In genomic region chr1:3618904-3619671, GRCh38 we compare ENCODE assay signal across 9 cellular contexts. TPM values are rescaled to one million over a fixed set of nuclear protein-coding genes. Genes with fewer than 3 reads are reported as not detected.
DNase-seq lines count a peak whose midpoint lies in the region; ATAC-seq and TF ChIP-seq lines count a peak whose summit lies in the region.
"Had no signal": no experiment of that assay in that cellular context is flagged by ENCODE, and none has a peak within 500 bp of the region (broad histone marks: within the 10 kb centered on the region; RNA-seq: fewer than 3 reads in every experiment).

No MANE protein-coding gene starts in this region.

- H3K4me2 ChIP-seq in DND-41 (ENCODE audit: insufficient read depth, low read length) (0 out of 2 replicates have a peak overlapping the region, but pooled peaks have one; percentile 2), fibroblast of lung (ENCODE audit: extremely low read depth, insufficient read depth, low read length) (no peak overlapping the region)

- H3K79me2 ChIP-seq in DND-41 (ENCODE audit: insufficient read depth, low read length) (no peaks in the 10 kb centered on the region; the same call in 1 of the 2 replicates), fibroblast of lung (ENCODE audit: control insufficient read depth, insufficient read depth, low read length) (no peaks in the 10 kb centered on the region)

- no peak overlapping the region for H3K27ac Mint-ChIP-seq in neural crest cell (ENCODE audit: unreplicated experiment)
- peak overlapping the region in 1 of 2 donors; percentile 96 for H3K27ac Mint-ChIP-seq in stimulated activated naive CD8-positive, alpha-beta T cell treated with anti-CD3 and anti-CD28 coated beads, Interleukin-15, amount 100 ng/mL, for 72 hours
- H3K27ac Mint-ChIP-seq: dendritic cell treated with granulocyte-macrophage colony-stimulating factor and Interleukin-4, amounts not matched to agents 40 ng/mL and 50 ng/mL, for 4 days had no signal

- H3K4me3 Mint-ChIP-seq in neural crest cell: peak overlapping the region; percentile 77
- H3K4me3 Mint-ChIP-seq in stimulated activated naive CD8-positive, alpha-beta T cell treated with anti-CD3 and anti-CD28 coated beads, Interleukin-15, amount 100 ng/mL, for 72 hours: peak overlapping the region; percentile 41 to 66
- H3K4me3 Mint-ChIP-seq: dendritic cell treated with granulocyte-macrophage colony-stimulating factor and Interleukin-4, amounts not matched to agents 40 ng/mL and 50 ng/mL, for 4 days had no signal

- peaks cover 19% of the 10 kb centered on the region for H3K4me1 ChIP-seq in DND-41 (ENCODE audit: insufficient read depth, low read length)
- peaks cover 4% of the 10 kb centered on the region for H3K4me1 ChIP-seq in fibroblast of lung (ENCODE audit: control insufficient read depth, extremely low read depth, insufficient read depth, low read length)

- H3K9me3 Mint-ChIP-seq in neural crest cell: no peaks in the 10 kb centered on the region
- H3K9me3 Mint-ChIP-seq in stimulated activated naive CD8-positive, alpha-beta T cell treated with anti-CD3 and anti-CD28 coated beads, Interleukin-15, amount 100 ng/mL, for 72 hours: no peaks in the 10 kb centered on the region
- H3K9me3 Mint-ChIP-seq: dendritic cell treated with granulocyte-macrophage colony-stimulating factor and Interleukin-4, amounts not matched to agents 40 ng/mL and 50 ng/mL, for 4 days had no signal

- DNase-seq in DND-41 (peak; percentile 73), HuH-7 (ENCODE audit: low spot score) (peak; percentile 84), RKO (ENCODE audit: low spot score) (peak; percentile 76), fibroblast of lung (ENCODE audit: low read depth in 2 of 2) (peak; percentile 67 to 79), neural crest cell (ENCODE audit: low read depth, low spot score) (peak; percentile 79)
- peak; percentile 80 to 81 for DNase-seq in activated T-cell treated with anti-CD3 and anti-CD28 coated beads, Interleukin-2, amount 50 U/mL, for 48 hours
- DNase-seq in stimulated activated naive CD8-positive, alpha-beta T cell treated with anti-CD3 and anti-CD28 coated beads, Interleukin-15, amount 100 ng/mL, for 72 hours: peak; percentile 75 to 77

- H3K9ac ChIP-seq in DND-41 (ENCODE audit: low read depth, low read length) (no peak overlapping the region), fibroblast of lung (ENCODE audit: insufficient read depth, low read length) (no peak overlapping the region)

- H3K27ac ChIP-seq in DND-41 (ENCODE audit: low read length) (no peak overlapping the region), fibroblast of lung (ENCODE audit: insufficient read depth, low read length) (no peak overlapping the region)

- H3K4me1 Mint-ChIP-seq in neural crest cell: peaks cover 23% of the 10 kb centered on the region
- peaks cover 40% of the 10 kb centered on the region for H3K4me1 Mint-ChIP-seq in stimulated activated naive CD8-positive, alpha-beta T cell treated with anti-CD3 and anti-CD28 coated beads, Interleukin-15, amount 100 ng/mL, for 72 hours

- H2AFZ ChIP-seq in DND-41 (ENCODE audit: low read depth, low read length) (no peak overlapping the region), fibroblast of lung (ENCODE audit: low read length) (no peak overlapping the region)

- no peak overlapping the region for H3K4me3 ChIP-seq in DND-41 (ENCODE audit: low read depth in 1 of 2, low read length in 2 of 2)
- no peak overlapping the region for H3K4me3 ChIP-seq in fibroblast of lung (replicated peaks in 1 of 4; ENCODE audit: control extremely low read depth in 1 of 4, insufficient read depth in 1 of 4, low read depth in 3 of 4, low read length in 4 of 4)

- H3K36me3 Mint-ChIP-seq in neural crest cell (ENCODE audit: low read depth): no peaks in the 10 kb centered on the region

- H3K9me3 ChIP-seq in DND-41 (ENCODE audit: insufficient read depth, low read length, severe bottlenecking) (no peaks in the 10 kb centered on the region), fibroblast of lung (ENCODE audit: control insufficient read depth, insufficient read depth, low read depth, low read length) (no peaks in the 10 kb centered on the region)

- peaks cover 32% of the 10 kb centered on the region for H3K27me3 Mint-ChIP-seq in neural crest cell (ENCODE audit: low read depth)
- peaks cover under 1% of the 10 kb centered on the region for H3K27me3 Mint-ChIP-seq in stimulated activated naive CD8-positive, alpha-beta T cell treated with anti-CD3 and anti-CD28 coated beads, Interleukin-15, amount 100 ng/mL, for 72 hours

- peaks cover 5% of the 10 kb centered on the region for H4K20me1 ChIP-seq in DND-41 (ENCODE audit: insufficient read depth, low read length)
- H4K20me1 ChIP-seq in fibroblast of lung (ENCODE audit: control insufficient read depth, extremely low read depth, insufficient read depth, low read length): no peaks in the 10 kb centered on the region

- TF ChIP-seq CTCF in DND-41 (IDR thresholded peaks at IDR 0.05; ENCODE audit: borderline replicate concordance, extremely low read depth, low read length, poor library complexity, severe bottlenecking) (peak; percentile 86), fibroblast of lung (conservative IDR thresholded peaks at IDR 0.05 in 1 of 2, IDR thresholded peaks at IDR 0.05 in 1 of 2; ENCODE audit: low read depth in 1 of 2, low read length in 2 of 2) (peak; percentile 80 to 90), neural crest cell (conservative IDR thresholded peaks at IDR 0.05) (peak; percentile 88)

- no peaks in the 10 kb centered on the region for H3K36me3 ChIP-seq in DND-41 (ENCODE audit: insufficient read depth, low read length)
- H3K36me3 ChIP-seq in fibroblast of lung (ENCODE audit: control insufficient read depth, insufficient read depth, low read length): no peaks in the 10 kb centered on the region

- H3K27me3 ChIP-seq in DND-41 (ENCODE audit: insufficient read depth, low read length, poor library complexity) (peaks cover 9% of the 10 kb centered on the region), fibroblast of lung (ENCODE audit: control insufficient read depth, insufficient read depth, low read length) (no peaks in the 10 kb centered on the region)

- ATAC-seq in DND-41 (ENCODE audit: insufficient read depth, low read depth) (peak; percentile 86), HG03442 (IDR thresholded peaks at IDR 0.05; ENCODE audit: unreplicated experiment) (no peak)
- ATAC-seq in stimulated activated naive CD8-positive, alpha-beta T cell treated with anti-CD3 and anti-CD28 coated beads, Interleukin-15, amount 100 ng/mL, for 72 hours: peak; percentile 83

RNA-seq across cellular contexts. Expression of gene TPRG1L, which starts 5.7 kb away (rescaled TPM):
- total RNA-seq in fibroblast of lung (22.3 and 22.9 TPM in 2 replicates), neural crest cell (14.5 and 14.9 TPM in 2 replicates)
- polyA plus RNA-seq in fibroblast of lung: 56.7 and 60.6 TPM in 2 replicates
- 47.8 and 48.2 TPM in 2 replicates for polyA plus RNA-seq in fibroblast of lung (2012)
- 47.6 and 64.3 TPM in 2 replicates for polyA minus RNA-seq in fibroblast of lung (ENCODE audit: low replicate concordance)

RNA-seq across cellular contexts. Expression of gene MEGF6, which starts 7.8 kb away (rescaled TPM):
- 8.0 and 11.6 TPM in 2 replicates for total RNA-seq in fibroblast of lung
- polyA plus RNA-seq in fibroblast of lung: 0.54 and 1.6 TPM in 2 replicates
- 2.7 and 5.5 TPM in 2 replicates for polyA plus RNA-seq in fibroblast of lung (2012)
- polyA minus RNA-seq in fibroblast of lung (ENCODE audit: low replicate concordance): 0.59 and 2.4 TPM in 2 replicates
- total RNA-seq in neural crest cell: 36.7 and 38.8 TPM in 2 replicates

RNA-seq across cellular contexts. Expression of gene WRAP73, which starts 30.8 kb away (rescaled TPM):
- 15.0 and 15.2 TPM in 2 replicates for total RNA-seq in fibroblast of lung
- 12.0 and 15.8 TPM in 2 replicates for polyA plus RNA-seq in fibroblast of lung
- polyA plus RNA-seq in fibroblast of lung (2012): 9.5 and 15.0 TPM in 2 replicates
- polyA minus RNA-seq in fibroblast of lung (ENCODE audit: low replicate concordance): 10.5 and 29.7 TPM in 2 replicates
- 26.0 and 28.9 TPM in 2 replicates for total RNA-seq in neural crest cell

RNA-seq across cellular contexts. Expression of gene TP73, which starts 33.2 kb away (rescaled TPM):
- total RNA-seq in fibroblast of lung (not detected in 2 replicates), neural crest cell (1.5 and 2.1 TPM in 2 replicates)
- 0.06 TPM in 1 of 2 replicates, not detected in the other for polyA plus RNA-seq in fibroblast of lung
- 0.15 TPM in 1 of 2 replicates, not detected in the other for polyA plus RNA-seq in fibroblast of lung (2012)
- not detected in 2 replicates for polyA minus RNA-seq in fibroblast of lung (ENCODE audit: low replicate concordance)
